Comparison of ENCODE assay signal across 8 cellular contexts in genomic region chr14:73245401-73246325, GRCh38. TPM values are rescaled to one million over a fixed set of nuclear protein-coding genes. Genes with fewer than 3 reads are reported as not detected.
DNase-seq lines count a peak whose midpoint lies in the region; ATAC-seq and TF ChIP-seq lines count a peak whose summit lies in the region.

No MANE protein-coding gene starts in this region.

- no peak for TF ChIP-seq POLR2A in NB4 (IDR thresholded peaks at IDR 0.05; ENCODE audit: extremely low read depth, insufficient read length)

- no peak for TF ChIP-seq CTCF in CD14-positive monocyte (IDR thresholded peaks at IDR 0.05)
- no peak for TF ChIP-seq CTCF in GM20000 (IDR thresholded peaks at IDR 0.05; ENCODE audit: extremely low read depth, missing control alignments)
- no peak for TF ChIP-seq CTCF in NB4 (IDR thresholded peaks at IDR 0.05; ENCODE audit: low read depth, low read length)
- no peak for TF ChIP-seq CTCF in fibroblast of the aortic adventitia (IDR thresholded peaks at IDR 0.05; ENCODE audit: insufficient read depth, low read length)

- H3K36me3 Mint-ChIP-seq in CD14-positive monocyte: peaks cover 0 to 4% of the 10 kb centered on the region in 2 donors

- intact Hi-C loops in CD14-positive monocyte (cut with micrococcal nuclease): no loop called here

- peaks cover 50% of the 10 kb centered on the region for H3K4me1 Mint-ChIP-seq in CD14-positive monocyte

- DNase-seq in CD14-positive monocyte (ENCODE audit: low spot score) (peak; percentile 65), GM20000 (ENCODE audit: low spot score) (peak; percentile 82), NB4 (ENCODE audit: low read depth) (peak; percentile 71), activated T-cell treated with anti-CD3 and anti-CD28 coated beads for 24 hours (ENCODE audit: low read depth) (peak; percentile 21), fibroblast of the aortic adventitia (ENCODE audit: low read depth) (peak; percentile 54), retina (peak; percentile 45), NCI-H2107 treated with DMSO at 0.1 percent for 48 hours (lab: John Stamatoyannopoulos, UW; ENCODE audit: unreplicated experiment) (no peak)

- H3K9me3 Mint-ChIP-seq in CD14-positive monocyte: peaks cover 0 to 4% (median 2%) of the 10 kb centered on the region in 7 donors

- H3K4me3 ChIP-seq in NB4 (ENCODE audit: low read depth, low read length): peak overlapping the region; percentile 52
- H3K4me3 ChIP-seq in fibroblast of the aortic adventitia (ENCODE audit: low read depth, low read length): peak overlapping the region; percentile 71

- H3K4me3 Mint-ChIP-seq in CD14-positive monocyte: peak overlapping the region; percentile 77 to 88

- peaks cover 24 to 34% (median 31%) of the 10 kb centered on the region in 3 donors for H3K27me3 Mint-ChIP-seq in CD14-positive monocyte (ENCODE audit: low read depth in 3 of 3)

- H3K27ac Mint-ChIP-seq in CD14-positive monocyte: no peak overlapping the region

- ATAC-seq in HG03457 (IDR thresholded peaks at IDR 0.05; ENCODE audit: unreplicated experiment): no peak

RNA-seq across cellular contexts. Expression of gene PAPLN, which starts 8.4 kb away (rescaled TPM):
- under 1 TPM; 0.58 to 0.73 TPM for polyA plus RNA-seq in CD14-positive monocyte
- total RNA-seq in fibroblast of the aortic adventitia (ENCODE audit: low replicate concordance): 3.0 TPM in 2 replicates
